In genomic region chr16:318628-319027, GRCh38 we compare ENCODE assay signal across 8 cellular contexts. TPM values are rescaled to one million over a fixed set of nuclear protein-coding genes. Genes with fewer than 3 reads are reported as not detected.
DNase-seq lines count a peak whose midpoint lies in the region; ATAC-seq, FAIRE-seq and TF ChIP-seq lines count a peak whose summit lies in the region.
"Had no signal": no experiment of that assay in that cellular context is flagged by ENCODE, and none has a peak within 500 bp of the region (broad histone marks: within the 10 kb centered on the region; RNA-seq: fewer than 3 reads in every experiment).

No MANE protein-coding gene starts in this region.

- H3K4me3 ChIP-seq in choroid plexus epithelial cell (ENCODE audit: low read depth, low read length) = no peak overlapping the region
- no peak overlapping the region for H3K4me3 ChIP-seq in osteoblast (ENCODE audit: insufficient read depth, low read length)

- FAIRE-seq in GM12891 (lab: Jason Lieb, UNC) = no peak
- FAIRE-seq: GM19239 had no signal

- H3K4me1 ChIP-seq in osteoblast (ENCODE audit: insufficient read depth, low read length) = no peaks in the 10 kb centered on the region

- ATAC-seq in GM21526 (IDR thresholded peaks at IDR 0.05; ENCODE audit: low FRiP score, unreplicated experiment) = no peak

- TF ChIP-seq POLR2A in GM12891 (IDR thresholded peaks at IDR 0.05; ENCODE audit: low read depth, low read length) = no peak

- H3K27me3 ChIP-seq in osteoblast (ENCODE audit: insufficient read depth, low read length) = no peaks in the 10 kb centered on the region

- H3K27ac ChIP-seq in osteoblast (ENCODE audit: low read depth, low read length) = no peak overlapping the region

- H3K9me3 ChIP-seq in osteoblast (ENCODE audit: low read depth, low read length) = no peaks in the 10 kb centered on the region

- peaks cover 61% of the 10 kb centered on the region for H4K20me1 ChIP-seq in osteoblast (ENCODE audit: insufficient read depth, low read length)

- DNase-seq in GM12891 (ENCODE audit: insufficient read length, low spot score) (peak; percentile 47), NAMALWA (ENCODE audit: low spot score) (peak; percentile 17), choroid plexus epithelial cell (ENCODE audit: low read depth) (no peak), osteoblast (ENCODE audit: insufficient read length, low spot score, missing footprints) (peak; percentile 48), cardiac septum (ENCODE audit: low spot score) (no peak), NCI-H187 (lab: John Stamatoyannopoulos, UW) (no peak)

- peaks cover 77% of the 10 kb centered on the region for H3K79me2 ChIP-seq in osteoblast (ENCODE audit: insufficient read depth, low read length)

- no peak overlapping the region for H2AFZ ChIP-seq in osteoblast (ENCODE audit: low read length)

- TF ChIP-seq CTCF in choroid plexus epithelial cell (conservative IDR thresholded peaks at IDR 0.05; ENCODE audit: low read depth, low read length) = peak; percentile 18
- no peak for TF ChIP-seq CTCF in osteoblast (IDR thresholded peaks at IDR 0.05; ENCODE audit: extremely low read depth, low read depth, low read length)

- intact Hi-C loops in cardiac septum (cut with DNase I) = no loop called here

- peaks cover 9% of the 10 kb centered on the region for H3K36me3 ChIP-seq in osteoblast (ENCODE audit: insufficient read depth, low read length)

- no peak overlapping the region for H3K4me2 ChIP-seq in osteoblast (ENCODE audit: insufficient read depth, low read length)

TF ChIP-seq in GM12891, 5 proteins besides CTCF, POLR2A, EP300 and RAD21:
- TF ChIP-seq POU2F2 (IDR thresholded peaks at IDR 0.05; ENCODE audit: low read depth, low read length) (no peak), TAF1 (IDR thresholded peaks at IDR 0.05; ENCODE audit: low read depth, low read length) (no peak), POLR2AphosphoS5 (IDR thresholded peaks at IDR 0.05; ENCODE audit: low read depth, low read length) (no peak), PAX5 (IDR thresholded peaks at IDR 0.05; ENCODE audit: insufficient read depth, low read length, severe bottlenecking) (no peak), SPI1 (IDR thresholded peaks at IDR 0.05; ENCODE audit: low read depth, low read length) (no peak)

RNA-seq across cellular contexts. Expression of gene AXIN1, which starts 33.9 kb away (rescaled TPM):
- 13.5 TPM for polyA plus RNA-seq in GM12891 (2012; ENCODE audit: low read depth, missing spikeins)
- total RNA-seq in osteoblast (21.5 and 21.7 TPM in 2 replicates), cardiac septum (13.5 TPM)

RNA-seq across cellular contexts. Expression of gene PDIA2, which starts 35.7 kb away (rescaled TPM):
- polyA plus RNA-seq in GM12891 (2012; ENCODE audit: low read depth, missing spikeins) = 0.24 TPM
- total RNA-seq in osteoblast (not detected in 2 replicates), cardiac septum (0.81 TPM)

RNA-seq across cellular contexts. Expression of gene ARHGDIG, which starts 38.2 kb away (rescaled TPM):
- polyA plus RNA-seq in GM12891 (2012; ENCODE audit: low read depth, missing spikeins) = 0.56 TPM
- total RNA-seq in osteoblast (not detected in 2 replicates), cardiac septum (2.8 TPM)

RNA-seq across cellular contexts. Expression of gene RGS11, which starts 42.9 kb away (rescaled TPM):
- 0.12 TPM for polyA plus RNA-seq in GM12891 (2012; ENCODE audit: low read depth, missing spikeins)
- total RNA-seq in osteoblast = 0.36 and 0.59 TPM in 2 replicates
- total RNA-seq in cardiac septum = 31.4 TPM

RNA-seq across cellular contexts. Expression of gene MRPL28, which starts 51.7 kb away (rescaled TPM):
- 62.7 TPM for polyA plus RNA-seq in GM12891 (2012; ENCODE audit: low read depth, missing spikeins)
- total RNA-seq in osteoblast (50.7 and 55.4 TPM in 2 replicates), cardiac septum (60.1 TPM)

Comparison
In these comparisons a context has a peak if more than half of its experiments do, and no peak if none do; other contexts are left out.
1. DNase-seq: peak in GM12891 (single experiment), NAMALWA (single experiment) and osteoblast (single experiment); none in choroid plexus epithelial cell (single experiment), cardiac septum (single experiment) and NCI-H187 (0 of 2).